2 cellular contexts compared by ENCODE assay signal in the genomic region with DNA sequence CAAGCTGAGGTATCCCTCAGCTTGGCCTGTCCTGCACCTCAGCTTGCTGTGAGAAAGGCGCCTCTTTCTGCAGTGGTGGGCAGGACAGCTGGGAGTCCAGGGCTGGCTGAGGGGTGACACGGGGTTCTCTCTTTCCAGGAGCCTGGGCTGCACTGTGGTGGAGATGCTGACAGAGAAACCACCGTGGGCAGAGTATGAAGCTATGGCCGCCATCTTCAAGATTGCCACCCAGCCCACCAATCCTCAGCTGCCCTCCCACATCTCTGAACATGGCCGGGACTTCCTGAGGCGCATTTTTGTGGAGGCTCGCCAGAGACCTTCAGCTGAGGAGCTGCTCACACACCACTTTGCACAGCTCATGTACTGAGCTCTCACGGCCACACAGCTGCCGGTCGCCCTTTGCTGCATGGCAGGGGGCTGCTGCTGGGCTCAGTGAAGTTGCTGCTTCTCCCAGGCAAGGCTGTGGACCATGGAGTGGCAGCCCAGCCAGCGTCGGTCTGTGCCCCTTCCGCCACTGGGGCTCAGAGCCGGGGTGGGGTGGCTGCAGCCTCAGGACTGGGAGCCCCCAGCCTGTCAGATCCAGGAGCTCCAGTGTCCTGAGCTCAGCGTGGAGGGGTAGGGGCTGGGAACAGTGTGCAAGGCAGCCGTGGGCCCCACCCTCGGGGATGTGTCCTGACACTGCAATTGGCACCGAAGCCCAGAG.
TF ChIP-seq lines count a peak whose summit lies in the region.

No MANE protein-coding gene starts in this region.

TF ChIP-seq in GM12891, 5 proteins besides CTCF, POLR2A, EP300 and RAD21 (continued from another document):
- TF ChIP-seq PAX5 (IDR thresholded peaks at IDR 0.05; ENCODE audit: insufficient read depth, low read length, severe bottlenecking): no peak

TF ChIP-seq in GM23338, 12 proteins besides CTCF, POLR2A, EP300 and RAD21 (continued from another document):
- TF ChIP-seq EZH2phosphoT487 (IDR thresholded peaks at IDR 0.05; ENCODE audit: unreplicated experiment) (no peak), ZNF331 (CRISPR knock-in tag; IDR thresholded peaks at IDR 0.05; ENCODE audit: low read depth) (no peak), JUNB (IDR thresholded peaks at IDR 0.05; ENCODE audit: unreplicated experiment) (no peak), CREB1 (CRISPR knock-in tag; IDR thresholded peaks at IDR 0.05; ENCODE audit: low read depth) (no peak), EZH2 (IDR thresholded peaks at IDR 0.05; ENCODE audit: low read depth, unreplicated experiment) (no peak), NANOG (IDR thresholded peaks at IDR 0.05; ENCODE audit: borderline replicate concordance) (no peak), POLR2AphosphoS5 (IDR thresholded peaks at IDR 0.05; ENCODE audit: low read depth) (no peak)
- TF ChIP-seq, protein P1, sequence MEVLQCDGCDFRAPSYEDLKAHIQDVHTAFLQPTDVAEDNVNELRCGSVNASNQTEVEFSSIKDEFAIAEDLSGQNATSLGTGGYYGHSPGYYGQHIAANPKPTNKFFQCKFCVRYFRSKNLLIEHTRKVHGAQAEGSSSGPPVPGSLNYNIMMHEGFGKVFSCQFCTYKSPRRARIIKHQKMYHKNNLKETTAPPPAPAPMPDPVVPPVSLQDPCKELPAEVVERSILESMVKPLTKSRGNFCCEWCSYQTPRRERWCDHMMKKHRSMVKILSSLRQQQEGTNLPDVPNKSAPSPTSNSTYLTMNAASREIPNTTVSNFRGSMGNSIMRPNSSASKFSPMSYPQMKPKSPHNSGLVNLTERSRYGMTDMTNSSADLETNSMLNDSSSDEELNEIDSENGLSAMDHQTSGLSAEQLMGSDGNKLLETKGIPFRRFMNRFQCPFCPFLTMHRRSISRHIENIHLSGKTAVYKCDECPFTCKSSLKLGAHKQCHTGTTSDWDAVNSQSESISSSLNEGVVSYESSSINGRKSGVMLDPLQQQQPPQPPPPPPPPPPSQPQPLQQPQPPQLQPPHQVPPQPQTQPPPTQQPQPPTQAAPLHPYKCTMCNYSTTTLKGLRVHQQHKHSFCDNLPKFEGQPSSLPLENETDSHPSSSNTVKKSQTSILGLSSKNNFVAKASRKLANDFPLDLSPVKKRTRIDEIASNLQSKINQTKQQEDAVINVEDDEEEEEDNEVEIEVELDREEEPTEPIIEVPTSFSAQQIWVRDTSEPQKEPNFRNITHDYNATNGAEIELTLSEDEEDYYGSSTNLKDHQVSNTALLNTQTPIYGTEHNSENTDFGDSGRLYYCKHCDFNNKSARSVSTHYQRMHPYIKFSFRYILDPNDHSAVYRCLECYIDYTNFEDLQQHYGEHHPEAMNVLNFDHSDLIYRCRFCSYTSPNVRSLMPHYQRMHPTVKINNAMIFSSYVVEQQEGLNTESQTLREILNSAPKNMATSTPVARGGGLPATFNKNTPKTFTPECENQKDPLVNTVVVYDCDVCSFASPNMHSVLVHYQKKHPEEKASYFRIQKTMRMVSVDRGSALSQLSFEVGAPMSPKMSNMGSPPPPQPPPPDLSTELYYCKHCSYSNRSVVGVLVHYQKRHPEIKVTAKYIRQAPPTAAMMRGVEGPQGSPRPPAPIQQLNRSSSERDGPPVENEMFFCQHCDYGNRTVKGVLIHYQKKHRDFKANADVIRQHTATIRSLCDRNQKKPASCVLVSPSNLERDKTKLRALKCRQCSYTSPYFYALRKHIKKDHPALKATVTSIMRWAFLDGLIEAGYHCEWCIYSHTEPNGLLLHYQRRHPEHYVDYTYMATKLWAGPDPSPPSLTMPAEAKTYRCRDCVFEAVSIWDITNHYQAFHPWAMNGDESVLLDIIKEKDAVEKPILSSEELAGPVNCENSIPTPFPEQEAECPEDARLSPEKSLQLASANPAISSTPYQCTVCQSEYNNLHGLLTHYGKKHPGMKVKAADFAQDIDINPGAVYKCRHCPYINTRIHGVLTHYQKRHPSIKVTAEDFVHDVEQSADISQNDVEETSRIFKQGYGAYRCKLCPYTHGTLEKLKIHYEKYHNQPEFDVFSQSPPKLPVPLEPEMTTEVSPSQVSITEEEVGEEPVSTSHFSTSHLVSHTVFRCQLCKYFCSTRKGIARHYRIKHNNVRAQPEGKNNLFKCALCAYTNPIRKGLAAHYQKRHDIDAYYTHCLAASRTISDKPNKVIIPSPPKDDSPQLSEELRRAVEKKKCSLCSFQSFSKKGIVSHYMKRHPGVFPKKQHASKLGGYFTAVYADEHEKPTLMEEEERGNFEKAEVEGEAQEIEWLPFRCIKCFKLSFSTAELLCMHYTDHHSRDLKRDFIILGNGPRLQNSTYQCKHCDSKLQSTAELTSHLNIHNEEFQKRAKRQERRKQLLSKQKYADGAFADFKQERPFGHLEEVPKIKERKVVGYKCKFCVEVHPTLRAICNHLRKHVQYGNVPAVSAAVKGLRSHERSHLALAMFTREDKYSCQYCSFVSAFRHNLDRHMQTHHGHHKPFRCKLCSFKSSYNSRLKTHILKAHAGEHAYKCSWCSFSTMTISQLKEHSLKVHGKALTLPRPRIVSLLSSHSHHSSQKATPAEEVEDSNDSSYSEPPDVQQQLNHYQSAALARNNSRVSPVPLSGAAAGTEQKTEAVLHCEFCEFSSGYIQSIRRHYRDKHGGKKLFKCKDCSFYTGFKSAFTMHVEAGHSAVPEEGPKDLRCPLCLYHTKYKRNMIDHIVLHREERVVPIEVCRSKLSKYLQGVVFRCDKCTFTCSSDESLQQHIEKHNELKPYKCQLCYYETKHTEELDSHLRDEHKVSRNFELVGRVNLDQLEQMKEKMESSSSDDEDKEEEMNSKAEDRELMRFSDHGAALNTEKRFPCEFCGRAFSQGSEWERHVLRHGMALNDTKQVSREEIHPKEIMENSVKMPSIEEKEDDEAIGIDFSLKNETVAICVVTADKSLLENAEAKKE (CRISPR knock-in tag; IDR thresholded peaks at IDR 0.05): no peak
- TF ChIP-seq, protein P2, sequence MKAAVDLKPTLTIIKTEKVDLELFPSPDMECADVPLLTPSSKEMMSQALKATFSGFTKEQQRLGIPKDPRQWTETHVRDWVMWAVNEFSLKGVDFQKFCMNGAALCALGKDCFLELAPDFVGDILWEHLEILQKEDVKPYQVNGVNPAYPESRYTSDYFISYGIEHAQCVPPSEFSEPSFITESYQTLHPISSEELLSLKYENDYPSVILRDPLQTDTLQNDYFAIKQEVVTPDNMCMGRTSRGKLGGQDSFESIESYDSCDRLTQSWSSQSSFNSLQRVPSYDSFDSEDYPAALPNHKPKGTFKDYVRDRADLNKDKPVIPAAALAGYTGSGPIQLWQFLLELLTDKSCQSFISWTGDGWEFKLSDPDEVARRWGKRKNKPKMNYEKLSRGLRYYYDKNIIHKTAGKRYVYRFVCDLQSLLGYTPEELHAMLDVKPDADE (IDR thresholded peaks at IDR 0.05): no peak
- TF ChIP-seq, protein P3, sequence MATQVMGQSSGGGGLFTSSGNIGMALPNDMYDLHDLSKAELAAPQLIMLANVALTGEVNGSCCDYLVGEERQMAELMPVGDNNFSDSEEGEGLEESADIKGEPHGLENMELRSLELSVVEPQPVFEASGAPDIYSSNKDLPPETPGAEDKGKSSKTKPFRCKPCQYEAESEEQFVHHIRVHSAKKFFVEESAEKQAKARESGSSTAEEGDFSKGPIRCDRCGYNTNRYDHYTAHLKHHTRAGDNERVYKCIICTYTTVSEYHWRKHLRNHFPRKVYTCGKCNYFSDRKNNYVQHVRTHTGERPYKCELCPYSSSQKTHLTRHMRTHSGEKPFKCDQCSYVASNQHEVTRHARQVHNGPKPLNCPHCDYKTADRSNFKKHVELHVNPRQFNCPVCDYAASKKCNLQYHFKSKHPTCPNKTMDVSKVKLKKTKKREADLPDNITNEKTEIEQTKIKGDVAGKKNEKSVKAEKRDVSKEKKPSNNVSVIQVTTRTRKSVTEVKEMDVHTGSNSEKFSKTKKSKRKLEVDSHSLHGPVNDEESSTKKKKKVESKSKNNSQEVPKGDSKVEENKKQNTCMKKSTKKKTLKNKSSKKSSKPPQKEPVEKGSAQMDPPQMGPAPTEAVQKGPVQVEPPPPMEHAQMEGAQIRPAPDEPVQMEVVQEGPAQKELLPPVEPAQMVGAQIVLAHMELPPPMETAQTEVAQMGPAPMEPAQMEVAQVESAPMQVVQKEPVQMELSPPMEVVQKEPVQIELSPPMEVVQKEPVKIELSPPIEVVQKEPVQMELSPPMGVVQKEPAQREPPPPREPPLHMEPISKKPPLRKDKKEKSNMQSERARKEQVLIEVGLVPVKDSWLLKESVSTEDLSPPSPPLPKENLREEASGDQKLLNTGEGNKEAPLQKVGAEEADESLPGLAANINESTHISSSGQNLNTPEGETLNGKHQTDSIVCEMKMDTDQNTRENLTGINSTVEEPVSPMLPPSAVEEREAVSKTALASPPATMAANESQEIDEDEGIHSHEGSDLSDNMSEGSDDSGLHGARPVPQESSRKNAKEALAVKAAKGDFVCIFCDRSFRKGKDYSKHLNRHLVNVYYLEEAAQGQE (IDR thresholded peaks at IDR 0.05; ENCODE audit: unreplicated experiment): no peak
